ENCODE assay signal across 8 cellular contexts in the genomic region with DNA sequence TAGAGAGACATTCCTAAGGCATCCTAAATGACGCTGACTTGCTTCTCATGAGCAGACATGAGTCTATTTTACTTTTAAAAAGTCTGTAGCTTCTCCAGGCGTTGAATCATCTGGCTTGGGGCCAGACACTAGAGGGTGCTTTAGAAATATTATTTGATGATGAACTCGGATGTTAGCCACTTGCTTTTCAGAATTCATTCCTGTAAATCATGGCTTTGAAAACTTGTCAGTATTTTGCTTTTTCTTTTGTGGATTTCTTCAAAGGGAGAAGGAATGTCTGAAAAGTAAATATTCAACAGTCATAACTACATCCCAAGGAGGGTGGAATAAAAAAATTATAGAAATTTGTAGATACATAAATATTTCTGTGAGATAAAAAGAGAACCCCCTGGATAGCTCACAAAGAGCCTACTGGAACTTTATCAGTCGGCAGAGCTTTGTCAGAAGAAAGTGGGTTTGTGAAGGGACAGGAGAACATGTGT.
DNase-seq lines count a peak whose midpoint lies in the region; ATAC-seq, FAIRE-seq and TF ChIP-seq lines count a peak whose summit lies in the region.

No MANE protein-coding gene starts in this region.

- H3K4me3 Mint-ChIP-seq in activated CD4-positive, alpha-beta memory T cell treated with anti-CD3 and anti-CD28 coated beads for 36 hours = no peak overlapping the region

- no peaks in the 10 kb centered on the region for H3K79me2 ChIP-seq in neural cell (replicated peaks; ENCODE audit: insufficient read depth, low read length)

- H3K9me3 ChIP-seq in neural cell (ENCODE audit: low read length) = no peaks in the 10 kb centered on the region

- H3K36me3 Mint-ChIP-seq in activated CD4-positive, alpha-beta memory T cell treated with anti-CD3 and anti-CD28 coated beads for 36 hours = no peaks in the 10 kb centered on the region

- no peak overlapping the region for H3K4me3 ChIP-seq in neural cell (ENCODE audit: low read length)

- TF ChIP-seq RAD21 in neural cell (conservative IDR thresholded peaks at IDR 0.05) = peak; percentile 10

- CTCF ChIA-PET in activated CD4-positive, alpha-beta memory T cell treated with anti-CD3 and anti-CD28 coated beads for 36 hours (lab: Charles Lee) = no interaction called here

- H3K27ac Mint-ChIP-seq in activated CD4-positive, alpha-beta memory T cell treated with anti-CD3 and anti-CD28 coated beads for 36 hours = no peak overlapping the region

- intact Hi-C loops in activated CD4-positive, alpha-beta memory T cell treated with anti-CD3 and anti-CD28 coated beads for 36 hours (cut with micrococcal nuclease) = no loop called here

- H3K27me3 ChIP-seq in neural cell (ENCODE audit: insufficient read depth, low read depth, low read length) = no peaks in the 10 kb centered on the region

- peak; percentile 91 for FAIRE-seq in endometrium (lab: Jason Lieb, UNC)

- H3K9me2 ChIP-seq in neural cell (ENCODE audit: insufficient read depth, low read length) = no peaks in the 10 kb centered on the region

- ATAC-seq in HG02588 (IDR thresholded peaks at IDR 0.05; ENCODE audit: unreplicated experiment) = no peak

- H3K27ac ChIP-seq in neural cell (ENCODE audit: low read length) = no peak overlapping the region

- H2AFZ ChIP-seq in neural cell (ENCODE audit: low read depth, low read length) = no peak overlapping the region

- no peaks in the 10 kb centered on the region for H3K9me3 Mint-ChIP-seq in activated CD4-positive, alpha-beta memory T cell treated with anti-CD3 and anti-CD28 coated beads for 36 hours

- DNase-seq in COLO829 (ENCODE audit: low spot score) (peak; percentile 19), NCI-H2196 treated with DMSO at 0.1 percent for 48 hours (lab: John Stamatoyannopoulos, UW; ENCODE audit: unreplicated experiment) (peak; percentile 8), NCI-H2107 treated with DMSO at 0.1 percent for 48 hours (lab: John Stamatoyannopoulos, UW; ENCODE audit: unreplicated experiment) (no peak)
- no peak for DNase-seq in activated CD4-positive, alpha-beta memory T cell treated with anti-CD3 and anti-CD28 coated beads for 36 hours
- DNase-seq in activated naive CD4-positive, alpha-beta T cell (lab: John Stamatoyannopoulos, UW) = no peak

- H3K36me3 ChIP-seq in neural cell (ENCODE audit: insufficient read depth, low read length) = no peaks in the 10 kb centered on the region

- H3K4me1 Mint-ChIP-seq in activated CD4-positive, alpha-beta memory T cell treated with anti-CD3 and anti-CD28 coated beads for 36 hours (ENCODE audit: low read depth) = no peaks in the 10 kb centered on the region

- H3K27me3 Mint-ChIP-seq in activated CD4-positive, alpha-beta memory T cell treated with anti-CD3 and anti-CD28 coated beads for 36 hours = no peaks in the 10 kb centered on the region

- H3F3A ChIP-seq in neural cell (ENCODE audit: insufficient read depth, low read length, poor library complexity, severe bottlenecking) = no peaks in the 10 kb centered on the region

- H3K4me2 ChIP-seq in neural cell (ENCODE audit: low read length) = no peak overlapping the region

- no peak overlapping the region for H3K9ac ChIP-seq in neural cell (ENCODE audit: low read length)

- TF ChIP-seq EP300 in neural cell (conservative IDR thresholded peaks at IDR 0.05; ENCODE audit: poor library complexity, severe bottlenecking) = no peak

- no peak for TF ChIP-seq CTCF in neural cell (IDR thresholded peaks at IDR 0.05; ENCODE audit: poor library complexity, severe bottlenecking)

- H4K20me1 ChIP-seq in neural cell (ENCODE audit: insufficient read depth) = no peaks in the 10 kb centered on the region

- POLR2A ChIA-PET in activated CD4-positive, alpha-beta memory T cell treated with anti-CD3 and anti-CD28 coated beads for 36 hours (lab: Charles Lee) = interaction anchor here (0.6 kb wide), 1 partner anchor 420 kb away, joined by 3 read pairs; no protein-coding TSS in a partner anchor

TF ChIP-seq in neural cell, 6 proteins besides CTCF, POLR2A, EP300 and RAD21:
- TF ChIP-seq POLR2AphosphoS5 (IDR thresholded peaks at IDR 0.05) = no peak
- no peak for TF ChIP-seq SMC3 (conservative IDR thresholded peaks at IDR 0.05; ENCODE audit: poor library complexity)
- no peak for TF ChIP-seq EZH2 (IDR thresholded peaks at IDR 0.05; ENCODE audit: borderline replicate concordance, insufficient read depth, low read length, poor library complexity, severe bottlenecking)
- TF ChIP-seq, protein P1, sequence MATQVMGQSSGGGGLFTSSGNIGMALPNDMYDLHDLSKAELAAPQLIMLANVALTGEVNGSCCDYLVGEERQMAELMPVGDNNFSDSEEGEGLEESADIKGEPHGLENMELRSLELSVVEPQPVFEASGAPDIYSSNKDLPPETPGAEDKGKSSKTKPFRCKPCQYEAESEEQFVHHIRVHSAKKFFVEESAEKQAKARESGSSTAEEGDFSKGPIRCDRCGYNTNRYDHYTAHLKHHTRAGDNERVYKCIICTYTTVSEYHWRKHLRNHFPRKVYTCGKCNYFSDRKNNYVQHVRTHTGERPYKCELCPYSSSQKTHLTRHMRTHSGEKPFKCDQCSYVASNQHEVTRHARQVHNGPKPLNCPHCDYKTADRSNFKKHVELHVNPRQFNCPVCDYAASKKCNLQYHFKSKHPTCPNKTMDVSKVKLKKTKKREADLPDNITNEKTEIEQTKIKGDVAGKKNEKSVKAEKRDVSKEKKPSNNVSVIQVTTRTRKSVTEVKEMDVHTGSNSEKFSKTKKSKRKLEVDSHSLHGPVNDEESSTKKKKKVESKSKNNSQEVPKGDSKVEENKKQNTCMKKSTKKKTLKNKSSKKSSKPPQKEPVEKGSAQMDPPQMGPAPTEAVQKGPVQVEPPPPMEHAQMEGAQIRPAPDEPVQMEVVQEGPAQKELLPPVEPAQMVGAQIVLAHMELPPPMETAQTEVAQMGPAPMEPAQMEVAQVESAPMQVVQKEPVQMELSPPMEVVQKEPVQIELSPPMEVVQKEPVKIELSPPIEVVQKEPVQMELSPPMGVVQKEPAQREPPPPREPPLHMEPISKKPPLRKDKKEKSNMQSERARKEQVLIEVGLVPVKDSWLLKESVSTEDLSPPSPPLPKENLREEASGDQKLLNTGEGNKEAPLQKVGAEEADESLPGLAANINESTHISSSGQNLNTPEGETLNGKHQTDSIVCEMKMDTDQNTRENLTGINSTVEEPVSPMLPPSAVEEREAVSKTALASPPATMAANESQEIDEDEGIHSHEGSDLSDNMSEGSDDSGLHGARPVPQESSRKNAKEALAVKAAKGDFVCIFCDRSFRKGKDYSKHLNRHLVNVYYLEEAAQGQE (IDR thresholded peaks at IDR 0.05; ENCODE audit: borderline replicate concordance) = no peak
- TF ChIP-seq TAF1 (IDR thresholded peaks at IDR 0.05; ENCODE audit: low read depth) = no peak
- no peak for TF ChIP-seq MXI1 (conservative IDR thresholded peaks at IDR 0.05; ENCODE audit: poor library complexity, severe bottlenecking)

Comparison
In these comparisons a context has a peak if more than half of its experiments do, and no peak if none do; other contexts are left out.
1. DNase-seq: peak in COLO829 (single experiment) and NCI-H2196 treated with DMSO at 0.1 percent for 48 hours (single experiment); none in NCI-H2107 treated with DMSO at 0.1 percent for 48 hours (single experiment), activated CD4-positive, alpha-beta memory T cell treated with anti-CD3 and anti-CD28 coated beads for 36 hours (single experiment) and activated naive CD4-positive, alpha-beta T cell (0 of 4).